Comparison of ENCODE assay signal across 9 cellular contexts in the genomic region with DNA sequence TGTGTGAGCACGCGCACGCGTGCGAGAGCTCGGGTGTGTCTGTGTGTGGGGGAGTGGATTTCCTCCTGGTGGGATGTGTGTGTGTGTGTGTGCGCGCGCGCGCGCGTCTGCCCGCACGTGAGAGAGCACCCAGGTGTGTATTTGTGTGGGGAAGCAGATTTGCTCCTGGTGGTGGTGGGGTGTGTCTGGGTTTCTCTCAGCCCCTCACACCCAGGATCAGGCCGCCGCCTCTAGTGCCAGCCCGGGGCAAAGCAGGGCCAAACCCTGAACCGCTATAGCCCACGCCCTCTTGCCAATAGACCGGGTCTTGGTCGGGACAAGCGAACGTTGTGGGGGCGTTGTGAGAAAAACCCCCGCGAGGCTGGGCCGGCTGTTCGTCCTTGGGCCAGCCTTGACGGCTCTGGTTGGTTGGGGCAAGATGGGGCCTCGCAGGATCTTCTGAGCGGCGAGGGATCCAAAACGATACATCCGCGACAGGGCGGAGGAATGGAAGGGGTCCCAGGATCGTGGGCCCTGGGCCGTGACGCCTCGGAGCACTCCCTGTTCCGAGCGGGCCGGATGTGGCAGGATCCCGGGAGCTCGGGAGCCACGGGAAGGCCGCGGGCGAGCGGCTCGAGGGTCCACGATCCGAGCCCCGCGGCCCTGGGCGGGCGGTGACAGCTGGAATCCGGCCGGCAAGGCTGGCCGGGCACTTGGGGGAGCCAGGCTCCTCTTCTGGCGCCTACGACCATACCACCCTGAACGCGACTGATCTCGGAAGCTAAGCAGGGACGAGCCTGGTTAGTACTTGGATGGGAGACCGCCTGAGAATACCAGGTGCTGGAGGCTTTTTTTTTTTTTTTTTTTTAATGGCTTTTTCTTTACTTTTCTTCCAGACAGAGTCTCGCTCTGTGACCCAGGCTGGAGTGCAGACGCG.
DNase-seq lines count a peak whose midpoint lies in the region; ATAC-seq and TF ChIP-seq lines count a peak whose summit lies in the region.
"Had no signal": no experiment of that assay in that cellular context is flagged by ENCODE, and none has a peak within 500 bp of the region (broad histone marks: within the 10 kb centered on the region; RNA-seq: fewer than 3 reads in every experiment).

No MANE protein-coding gene starts in this region.

- no peaks in the 10 kb centered on the region for H3K9me2 ChIP-seq in PC-3 (replicated peaks; ENCODE audit: low read length)

- H2AFZ ChIP-seq in PC-3 (ENCODE audit: low read length), result no peak overlapping the region

- CTCF ChIA-PET in PC-3 (lab: Charles Lee), result no interaction called here

- no peaks in the 10 kb centered on the region for H4K20me1 ChIP-seq in PC-3 (ENCODE audit: low read length)

- no peaks in the 10 kb centered on the region for H3K36me3 ChIP-seq in HAP-1 (replicated peaks)
- no peaks in the 10 kb centered on the region for H3K36me3 ChIP-seq in PC-3 (ENCODE audit: low read depth, low read length)

- POLR2A ChIA-PET in PC-3 (lab: Charles Lee; ENCODE audit: unreplicated experiment), result no interaction called here

- H3K27me3 Mint-ChIP-seq in neural crest cell (ENCODE audit: low read depth), result peaks cover 39% of the 10 kb centered on the region

- no peak overlapping the region for H3K27ac Mint-ChIP-seq in neural crest cell (ENCODE audit: unreplicated experiment)
- H3K27ac Mint-ChIP-seq: activated naive CD4-positive, alpha-beta T cell treated with anti-CD3 and anti-CD28 coated beads, Interleukin-2, amount 50 U/mL, for 24 hours had no signal

- H3F3A ChIP-seq in PC-3 (ENCODE audit: low read length, unreplicated experiment), result no peaks in the 10 kb centered on the region

- H3K27me3 ChIP-seq in HAP-1 (ENCODE audit: low read depth) (no peaks in the 10 kb centered on the region), PC-3 (ENCODE audit: low read length) (no peaks in the 10 kb centered on the region)

- H3K4me2 ChIP-seq in PC-3 (ENCODE audit: low read length), result no peak overlapping the region

- H3K4me1 Mint-ChIP-seq in neural crest cell, result no peaks in the 10 kb centered on the region
- H3K4me1 Mint-ChIP-seq: activated naive CD4-positive, alpha-beta T cell treated with anti-CD3 and anti-CD28 coated beads, Interleukin-2, amount 50 U/mL, for 24 hours had no signal

- no peaks in the 10 kb centered on the region for H3K9me3 Mint-ChIP-seq in neural crest cell

- H3K4me1 ChIP-seq in HAP-1, result no peaks in the 10 kb centered on the region
- no peaks in the 10 kb centered on the region for H3K4me1 ChIP-seq in PC-3 (ENCODE audit: insufficient read depth, low read length)

- BruUV-seq in PC-3 (replicated peaks; lab: Mats Ljungman, UMichigan), result no TSS peak

- H3K9ac ChIP-seq in PC-3 (ENCODE audit: low read length), result no peak overlapping the region

- no peak for ATAC-seq in GM21717 (IDR thresholded peaks at IDR 0.05; ENCODE audit: unreplicated experiment)
- no peak for ATAC-seq in PC-3

- no peaks in the 10 kb centered on the region for H3K36me3 Mint-ChIP-seq in neural crest cell (ENCODE audit: low read depth)
- H3K36me3 Mint-ChIP-seq: activated naive CD4-positive, alpha-beta T cell treated with anti-CD3 and anti-CD28 coated beads, Interleukin-2, amount 50 U/mL, for 24 hours had no signal

- intact Hi-C loops in PC-3 (cut with micrococcal nuclease), result no loop called here

- DNase-seq in D341Med (ENCODE audit: low spot score), result peak; percentile 40
- peak; percentile 14 for DNase-seq in HuH-7.5 (ENCODE audit: low spot score)
- peak; percentile 68 for DNase-seq in activated effector memory CD4-positive, alpha-beta T cell treated with anti-CD3 and anti-CD28 coated beads, Interleukin-2, amount 50 U/mL, for 16 hours
- DNase-seq in neural crest cell (ENCODE audit: low read depth, low spot score), result no peak
- DNase-seq in HAP-1 (ENCODE audit: low spot score in 2 of 2), result no peak
- no peak for DNase-seq in PC-3
- DNase-seq: NCI-H1436 had no signal

- H3K4me3 Mint-ChIP-seq in neural crest cell, result peak overlapping the region; percentile 69
- H3K4me3 Mint-ChIP-seq: activated naive CD4-positive, alpha-beta T cell treated with anti-CD3 and anti-CD28 coated beads, Interleukin-2, amount 50 U/mL, for 24 hours had no signal

- in situ Hi-C loops in HAP-1 (cut with MboI; ENCODE audit: low sequenced_read_pairs), result no loop called here

- no peaks in the 10 kb centered on the region for H3K79me2 ChIP-seq in PC-3 (ENCODE audit: low read length)

- no peak overlapping the region for H3K27ac ChIP-seq in PC-3 (ENCODE audit: low read length)

- H3K9me3 ChIP-seq in HAP-1 (no peaks in the 10 kb centered on the region), PC-3 (ENCODE audit: low read length) (no peaks in the 10 kb centered on the region)

- H3K4me3 ChIP-seq in HAP-1, result no peak overlapping the region
- H3K4me3 ChIP-seq in PC-3 (ENCODE audit: low read length), result no peak overlapping the region

- TF ChIP-seq CTCF in neural crest cell (conservative IDR thresholded peaks at IDR 0.05), result no peak
- no peak for TF ChIP-seq CTCF in PC-3 (conservative IDR thresholded peaks at IDR 0.05; ENCODE audit: low read depth, low read length)

Comparison
In these comparisons a context has a peak if more than half of its experiments do, and no peak if none do; other contexts are left out.
1. DNase-seq: peak in D341Med (single experiment), HuH-7.5 (single experiment) and activated effector memory CD4-positive, alpha-beta T cell treated with anti-CD3 and anti-CD28 coated beads, Interleukin-2, amount 50 U/mL, for 16 hours (single experiment); none in neural crest cell (single experiment), HAP-1 (0 of 2) and PC-3 (single experiment).